Comparison of ENCODE assay signal across 13 cellular contexts in genomic region chr7:100696123-100696521, GRCh38. TPM values are rescaled to one million over a fixed set of nuclear protein-coding genes. Genes with fewer than 3 reads are reported as not detected.
DNase-seq lines count a peak whose midpoint lies in the region; ATAC-seq and TF ChIP-seq lines count a peak whose summit lies in the region.
"Had no signal": no experiment of that assay in that cellular context is flagged by ENCODE, and none has a peak within 500 bp of the region (broad histone marks: within the 10 kb centered on the region; RNA-seq: fewer than 3 reads in every experiment).

No MANE protein-coding gene starts in this region.

- peak overlapping the region; percentile 77 to 82 for H3K4me3 Mint-ChIP-seq in activated T-cell treated with anti-CD3 and anti-CD28 coated beads, Interleukin-2, amount 50 U/mL, for 72 hours
- no peak overlapping the region for H3K4me3 Mint-ChIP-seq in activated T-cell treated with anti-CD3 and anti-CD28 coated beads, Interleukin-2, amount 50 U/mL, for 24 hours
- peak overlapping the region; percentile 59 to 85 (median 72) for H3K4me3 Mint-ChIP-seq in brain
- no peak overlapping the region for H3K4me3 Mint-ChIP-seq in stimulated activated memory B cell treated with anti-CD40 and anti-IgM and Interleukin-4, amounts not matched to agents 10 μg/mL and 1 μg/mL and 100 μg/mL, for 72 hours
- H3K4me3 Mint-ChIP-seq: dendritic cell treated with granulocyte-macrophage colony-stimulating factor and Interleukin-4, amounts not matched to agents 40 ng/mL and 50 ng/mL, for 4 days had no signal

- H3K27me3 Mint-ChIP-seq in activated T-cell treated with anti-CD3 and anti-CD28 coated beads, Interleukin-2, amount 50 U/mL, for 72 hours (ENCODE audit: low read depth) = peaks cover 5% of the 10 kb centered on the region
- H3K27me3 Mint-ChIP-seq in activated T-cell treated with anti-CD3 and anti-CD28 coated beads, Interleukin-2, amount 50 U/mL, for 24 hours = peaks cover 4% of the 10 kb centered on the region
- peaks cover 33% of the 10 kb centered on the region for H3K27me3 Mint-ChIP-seq in brain
- H3K27me3 Mint-ChIP-seq in stimulated activated memory B cell treated with anti-CD40 and anti-IgM and Interleukin-4, amounts not matched to agents 10 μg/mL and 1 μg/mL and 100 μg/mL, for 72 hours = no peaks in the 10 kb centered on the region

- H3K9me3 Mint-ChIP-seq in activated T-cell treated with anti-CD3 and anti-CD28 coated beads, Interleukin-2, amount 50 U/mL, for 72 hours = no peaks in the 10 kb centered on the region
- no peaks in the 10 kb centered on the region for H3K9me3 Mint-ChIP-seq in activated T-cell treated with anti-CD3 and anti-CD28 coated beads, Interleukin-2, amount 50 U/mL, for 24 hours
- H3K9me3 Mint-ChIP-seq in brain = peaks cover 0 to 4% (median 0%) of the 10 kb centered on the region in 5 experiments
- H3K9me3 Mint-ChIP-seq in stimulated activated memory B cell treated with anti-CD40 and anti-IgM and Interleukin-4, amounts not matched to agents 10 μg/mL and 1 μg/mL and 100 μg/mL, for 72 hours = no peaks in the 10 kb centered on the region
- H3K9me3 Mint-ChIP-seq: dendritic cell treated with granulocyte-macrophage colony-stimulating factor and Interleukin-4, amounts not matched to agents 40 ng/mL and 50 ng/mL, for 4 days had no signal

- ATAC-seq in activated T-cell treated with anti-CD3 and anti-CD28 coated beads, Interleukin-2, amount 50 U/mL, for 72 hours (replicated peaks in 1 of 2) = no peak
- ATAC-seq in stimulated activated memory B cell treated with anti-CD40 and anti-IgM and Interleukin-4, amounts not matched to agents 10 μg/mL and 1 μg/mL and 100 μg/mL, for 72 hours = no peak
- ATAC-seq in HG02981 (IDR thresholded peaks at IDR 0.05; ENCODE audit: unreplicated experiment) = no peak
- ATAC-seq: psoas muscle had no signal

- H3K36me3 Mint-ChIP-seq in activated T-cell treated with anti-CD3 and anti-CD28 coated beads, Interleukin-2, amount 50 U/mL, for 72 hours (ENCODE audit: insufficient read depth in 2 of 2) = peaks cover 6% of the 10 kb centered on the region in 2 donors
- H3K36me3 Mint-ChIP-seq in activated T-cell treated with anti-CD3 and anti-CD28 coated beads, Interleukin-2, amount 50 U/mL, for 24 hours (ENCODE audit: low read depth) = peaks cover 19% of the 10 kb centered on the region
- H3K36me3 Mint-ChIP-seq in brain = no peaks in the 10 kb centered on the region
- peaks cover 5% of the 10 kb centered on the region for H3K36me3 Mint-ChIP-seq in stimulated activated memory B cell treated with anti-CD40 and anti-IgM and Interleukin-4, amounts not matched to agents 10 μg/mL and 1 μg/mL and 100 μg/mL, for 72 hours

- H3K27ac Mint-ChIP-seq in activated T-cell treated with anti-CD3 and anti-CD28 coated beads, Interleukin-2, amount 50 U/mL, for 72 hours = no peak overlapping the region
- no peak overlapping the region for H3K27ac Mint-ChIP-seq in activated T-cell treated with anti-CD3 and anti-CD28 coated beads, Interleukin-2, amount 50 U/mL, for 24 hours
- H3K27ac Mint-ChIP-seq in brain = peak overlapping the region in 3 of 5 experiments; percentile 54 to 77 (median 76)
- H3K27ac Mint-ChIP-seq in stimulated activated memory B cell treated with anti-CD40 and anti-IgM and Interleukin-4, amounts not matched to agents 10 μg/mL and 1 μg/mL and 100 μg/mL, for 72 hours = peak overlapping the region; percentile 74
- H3K27ac Mint-ChIP-seq: dendritic cell treated with granulocyte-macrophage colony-stimulating factor and Interleukin-4, amounts not matched to agents 40 ng/mL and 50 ng/mL, for 4 days had no signal

- DNase-seq in activated T-cell treated with anti-CD3 and anti-CD28 coated beads, Interleukin-2, amount 50 U/mL, for 72 hours = no peak
- DNase-seq in activated T-cell treated with anti-CD3 and anti-CD28 coated beads, Interleukin-2, amount 50 U/mL, for 24 hours = no peak
- no peak for DNase-seq in NCI-H146 (lab: John Stamatoyannopoulos, UW)
- DNase-seq: NCI-H187 treated with DMSO at 0.1 percent for 48 hours, NCI-H82, psoas muscle, SHP77 treated with DMSO at 0.1 percent for 48 hours had no signal

- peaks cover 34% of the 10 kb centered on the region for H3K4me1 Mint-ChIP-seq in activated T-cell treated with anti-CD3 and anti-CD28 coated beads, Interleukin-2, amount 50 U/mL, for 72 hours (ENCODE audit: low read depth)
- peaks cover 35% of the 10 kb centered on the region for H3K4me1 Mint-ChIP-seq in activated T-cell treated with anti-CD3 and anti-CD28 coated beads, Interleukin-2, amount 50 U/mL, for 24 hours (ENCODE audit: low read depth)
- peaks cover 27% of the 10 kb centered on the region for H3K4me1 Mint-ChIP-seq in brain
- H3K4me1 Mint-ChIP-seq in stimulated activated memory B cell treated with anti-CD40 and anti-IgM and Interleukin-4, amounts not matched to agents 10 μg/mL and 1 μg/mL and 100 μg/mL, for 72 hours = peaks cover 36% of the 10 kb centered on the region

- TF ChIP-seq CTCF in brain (conservative IDR thresholded peaks at IDR 0.05) = no peak

RNA-seq across cellular contexts. Expression of gene GIGYF1, which starts 2.1 kb away (rescaled TPM):
- total RNA-seq in activated T-cell treated with anti-CD3 and anti-CD28 coated beads, Interleukin-2, amount 50 U/mL, for 72 hours = 10 to 100 TPM; 51.5 to 53.2 TPM
- 14.2 TPM for polyA plus RNA-seq in brain (ENCODE audit: insufficient read depth, low read depth, low replicate concordance)

RNA-seq across cellular contexts. Expression of gene POP7, which starts 9.8 kb away (rescaled TPM):
- 10 to 100 TPM; 33.3 to 40.9 TPM for total RNA-seq in activated T-cell treated with anti-CD3 and anti-CD28 coated beads, Interleukin-2, amount 50 U/mL, for 72 hours
- 63.0 TPM for polyA plus RNA-seq in brain (ENCODE audit: insufficient read depth, low read depth, low replicate concordance)

RNA-seq across cellular contexts. Expression of gene GNB2, which starts 22.6 kb away (rescaled TPM):
- 100 to 1,000 TPM; 196 to 198 TPM for total RNA-seq in activated T-cell treated with anti-CD3 and anti-CD28 coated beads, Interleukin-2, amount 50 U/mL, for 72 hours
- 600 TPM for polyA plus RNA-seq in brain (ENCODE audit: insufficient read depth, low read depth, low replicate concordance)

RNA-seq across cellular contexts. Expression of gene EPO, which starts 24.1 kb away (rescaled TPM):
- total RNA-seq in activated T-cell treated with anti-CD3 and anti-CD28 coated beads, Interleukin-2, amount 50 U/mL, for 72 hours = under 1 TPM in 1 of 2 donors, not detected in 1; 0.19 TPM
- polyA plus RNA-seq in brain (ENCODE audit: insufficient read depth, low read depth, low replicate concordance) = not detected
- total RNA-seq: fibroblast of lung, mesenteric fat pad, psoas muscle had no signal
- polyA plus RNA-seq: fibroblast of lung, psoas muscle had no signal

RNA-seq across cellular contexts. Expression of gene ZAN, which starts 37.3 kb away (rescaled TPM):
- total RNA-seq in activated T-cell treated with anti-CD3 and anti-CD28 coated beads, Interleukin-2, amount 50 U/mL, for 72 hours = not detected
- polyA plus RNA-seq in brain (ENCODE audit: insufficient read depth, low read depth, low replicate concordance) = not detected
- total RNA-seq: fibroblast of lung, mesenteric fat pad, psoas muscle had no signal
- polyA plus RNA-seq: fibroblast of lung, psoas muscle had no signal

Comparison
In these comparisons a context has a peak if more than half of its experiments do, and no peak if none do; other contexts are left out.
1. H3K4me3 Mint-ChIP-seq: peak in activated T-cell treated with anti-CD3 and anti-CD28 coated beads, Interleukin-2, amount 50 U/mL, for 72 hours (2 of 2) and brain (5 of 5); none in activated T-cell treated with anti-CD3 and anti-CD28 coated beads, Interleukin-2, amount 50 U/mL, for 24 hours (single experiment) and stimulated activated memory B cell treated with anti-CD40 and anti-IgM and Interleukin-4, amounts not matched to agents 10 μg/mL and 1 μg/mL and 100 μg/mL, for 72 hours (single experiment).
2. H3K27ac Mint-ChIP-seq: peak in brain (3 of 5) and stimulated activated memory B cell treated with anti-CD40 and anti-IgM and Interleukin-4, amounts not matched to agents 10 μg/mL and 1 μg/mL and 100 μg/mL, for 72 hours (single experiment); none in activated T-cell treated with anti-CD3 and anti-CD28 coated beads, Interleukin-2, amount 50 U/mL, for 72 hours (single experiment) and activated T-cell treated with anti-CD3 and anti-CD28 coated beads, Interleukin-2, amount 50 U/mL, for 24 hours (single experiment).